15 cellular contexts compared by ENCODE assay signal in genomic region chr5:77806213-77806843, GRCh38. TPM values are rescaled to one million over a fixed set of nuclear protein-coding genes. Genes with fewer than 3 reads are reported as not detected.
A peak's percentile ranks its signal among the peaks of the same experiment; 100 is the strongest.
DNase-seq lines count a peak whose midpoint lies in the region; ATAC-seq and TF ChIP-seq lines count a peak whose summit lies in the region.
"Had no signal": no experiment of that assay in that cellular context is flagged by ENCODE, and none has a peak within 500 bp of the region (broad histone marks: within the 10 kb centered on the region; RNA-seq: fewer than 3 reads in every experiment).

No MANE protein-coding gene starts in this region.

- no peak overlapping the region for H3K9ac ChIP-seq in liver (ENCODE audit: low read depth in 1 of 2, low read length in 2 of 2)

- H3K9me3 Mint-ChIP-seq in CD8-positive, alpha-beta T cell: peaks cover 31% of the 10 kb centered on the region

- no peak for TF ChIP-seq RAD21 in liver (IDR thresholded peaks at IDR 0.05)

- no peaks in the 10 kb centered on the region for H3K4me1 ChIP-seq in CD8-positive, alpha-beta T cell (ENCODE audit: insufficient read depth, low read length)
- peaks cover 0 to 3% (median 1%) of the 10 kb centered on the region in 4 donors for H3K4me1 ChIP-seq in liver (ENCODE audit: control insufficient read depth in 4 of 4, insufficient read depth in 4 of 4, low read length in 3 of 4)
- H3K4me1 ChIP-seq: left lung had no signal

- no peak for TF ChIP-seq CTCF in CD8-positive, alpha-beta T cell (IDR thresholded peaks at IDR 0.05)
- TF ChIP-seq CTCF in WI38 (IDR thresholded peaks at IDR 0.05; ENCODE audit: low read depth, low read length) (no peak), liver (IDR thresholded peaks at IDR 0.05; ENCODE audit: low read depth, low read length, missing input control) (no peak)

- POLR2A ChIA-PET in CD8-positive, alpha-beta T cell (lab: Charles Lee): interaction anchor here (0.7 kb wide), 1 partner anchor 1663 kb away, joined by 3 read pairs; no protein-coding TSS in a partner anchor

- intact Hi-C loops in CD8-positive, alpha-beta T cell (cut with DNase I, micrococcal nuclease): no loop called here
- intact Hi-C loops in posterior vena cava (cut with DNase I): no loop called here

- H3K4me1 Mint-ChIP-seq in CD8-positive, alpha-beta T cell (ENCODE audit: low read depth): peaks cover 9% of the 10 kb centered on the region
- H3K4me1 Mint-ChIP-seq: WTC11 had no signal

- H3K27me3 ChIP-seq in CD8-positive, alpha-beta T cell (ENCODE audit: insufficient read depth, low read length): no peaks in the 10 kb centered on the region
- no peaks in the 10 kb centered on the region for H3K27me3 ChIP-seq in liver (ENCODE audit: control insufficient read depth in 4 of 4, insufficient read depth in 4 of 4, low read length in 3 of 4)
- H3K27me3 ChIP-seq: left lung had no signal

- 0% methylated on average over 1 of the region's 1 CpG for WGBS in liver

- no peaks in the 10 kb centered on the region for H3K9me3 ChIP-seq in CD8-positive, alpha-beta T cell (ENCODE audit: low read length)
- peaks cover 0 to 8% (median 0%) of the 10 kb centered on the region in 4 donors for H3K9me3 ChIP-seq in liver (ENCODE audit: control insufficient read depth in 4 of 4, low read length in 3 of 4)

- peak overlapping the region; percentile 8 for H3K4me3 ChIP-seq in CD8-positive, alpha-beta T cell (ENCODE audit: low read depth, low read length)
- H3K4me3 ChIP-seq in WI38 (ENCODE audit: low read depth, low read length) (peak overlapping the region; percentile 17; the same call in 1 of the 2 replicates), liver (ENCODE audit: low read depth in 1 of 3, low read length in 3 of 3) (peak overlapping the region in 2 of 3 donors; percentile 32 to 36)
- H3K4me3 ChIP-seq: left lung had no signal

- peak overlapping the region; percentile 65 for H3K4me3 Mint-ChIP-seq in CD8-positive, alpha-beta T cell
- H3K4me3 Mint-ChIP-seq: activated naive CD4-positive, alpha-beta T cell treated with anti-CD3 and anti-CD28 coated beads for 36 hours; WTC11 had no signal

- H3K27ac ChIP-seq in CD8-positive, alpha-beta T cell (ENCODE audit: low read depth, low read length): no peak overlapping the region
- no peak overlapping the region for H3K27ac ChIP-seq in liver (ENCODE audit: low read depth in 1 of 2, low read length in 2 of 2)
- H3K27ac ChIP-seq: left lung had no signal

- no peaks in the 10 kb centered on the region for H3K27me3 Mint-ChIP-seq in CD8-positive, alpha-beta T cell (ENCODE audit: low read depth)

- H3K36me3 ChIP-seq in CD8-positive, alpha-beta T cell (ENCODE audit: insufficient read depth, low read length): no peaks in the 10 kb centered on the region
- H3K36me3 ChIP-seq in liver (ENCODE audit: control insufficient read depth in 4 of 4, insufficient read depth in 3 of 4, low read depth in 1 of 4, low read length in 3 of 4): no peaks in the 10 kb centered on the region
- H3K36me3 ChIP-seq: left lung had no signal

- H3K36me3 Mint-ChIP-seq in CD8-positive, alpha-beta T cell: no peaks in the 10 kb centered on the region

- ATAC-seq in CD8-positive, alpha-beta T cell: no peak
- no peak for ATAC-seq in HG03432 (IDR thresholded peaks at IDR 0.05; ENCODE audit: unreplicated experiment)
- ATAC-seq: left lung, WTC11 had no signal

- H3K27ac Mint-ChIP-seq in CD8-positive, alpha-beta T cell: no peak overlapping the region
- H3K27ac Mint-ChIP-seq: activated naive CD4-positive, alpha-beta T cell treated with anti-CD3 and anti-CD28 coated beads for 36 hours; WTC11 had no signal

- no peak for DNase-seq in CD8-positive, alpha-beta T cell
- DNase-seq in HT1080 (ENCODE audit: low read depth): peak; percentile 38
- no peak for DNase-seq in posterior vena cava (ENCODE audit: low spot score)
- no peak for DNase-seq in NCI-H187 (lab: John Stamatoyannopoulos, UW)
- no peak for DNase-seq in iPS-NIHi7 (ENCODE audit: extremely low spot score)
- DNase-seq: activated naive CD4-positive, alpha-beta T cell treated with anti-CD3 and anti-CD28 coated beads for 36 hours; cortex of kidney; left lung; NCI-H2081 treated with DMSO at 0.1 percent for 48 hours; posterior cingulate gyrus; stimulated activated CD4-positive, alpha-beta T cell treated with anti-CD3 and anti-CD28 coated beads, Interleukin-4, amount 100 ng/mL, for 1 hour had no signal

- CTCF ChIA-PET in CD8-positive, alpha-beta T cell (lab: Charles Lee): no interaction called here

TF ChIP-seq in liver, 16 proteins besides CTCF, POLR2A, EP300 and RAD21:
- no peak for TF ChIP-seq ZBTB33 (IDR thresholded peaks at IDR 0.05)
- TF ChIP-seq RXRA (IDR thresholded peaks at IDR 0.05): no peak
- TF ChIP-seq GABPA (IDR thresholded peaks at IDR 0.05 in 1 of 2, conservative IDR thresholded peaks at IDR 0.05 in 1 of 2): no peak
- TF ChIP-seq HNF4G (IDR thresholded peaks at IDR 0.05): no peak
- no peak for TF ChIP-seq EGR1 (IDR thresholded peaks at IDR 0.05; ENCODE audit: low read depth in 2 of 2)
- TF ChIP-seq ATF3 (IDR thresholded peaks at IDR 0.05): no peak
- TF ChIP-seq TAF1 (conservative IDR thresholded peaks at IDR 0.05): no peak
- no peak for TF ChIP-seq MAX (IDR thresholded peaks at IDR 0.05)
- TF ChIP-seq HNF4A (conservative IDR thresholded peaks at IDR 0.05): no peak
- no peak for TF ChIP-seq SP1 (IDR thresholded peaks at IDR 0.05)
- TF ChIP-seq YY1 (IDR thresholded peaks at IDR 0.05): no peak
- no peak for TF ChIP-seq JUND (IDR thresholded peaks at IDR 0.05)
- TF ChIP-seq NR2F2 (IDR thresholded peaks at IDR 0.05): no peak
- TF ChIP-seq FOXA2 (IDR thresholded peaks at IDR 0.05): no peak
- no peak for TF ChIP-seq FOXA1 (IDR thresholded peaks at IDR 0.05)
- TF ChIP-seq REST (IDR thresholded peaks at IDR 0.05): no peak

RNA-seq across cellular contexts. Expression of gene TBCA, which starts 30.2 kb away (rescaled TPM):
- 10 to 100 TPM; 72.2 to 74.6 TPM for total RNA-seq in CD8-positive, alpha-beta T cell
- total RNA-seq in HT1080 (2014; rRNA removed; shearing (Covaris generic)): 203 and 207 TPM in 2 replicates
- 416 and 462 TPM in 2 replicates for polyA plus RNA-seq in HT1080 (2015; cell fraction: cytosol; rRNA removed)
- polyA plus RNA-seq in HT1080 (2015; cell fraction: nucleus; rRNA removed): 124 TPM in 2 replicates
- total RNA-seq in liver (100 to 1,000 TPM in 1 of 2 donors, 10 to 100 TPM in 1; 62.5 to 109 TPM), posterior vena cava (100 to 1,000 TPM; 111 to 133 TPM)
- polyA plus RNA-seq in liver: 100 to 1,000 TPM; 104 to 338 TPM
